Comparison of ENCODE assay signal across 1 cellular context in the genomic region with DNA sequence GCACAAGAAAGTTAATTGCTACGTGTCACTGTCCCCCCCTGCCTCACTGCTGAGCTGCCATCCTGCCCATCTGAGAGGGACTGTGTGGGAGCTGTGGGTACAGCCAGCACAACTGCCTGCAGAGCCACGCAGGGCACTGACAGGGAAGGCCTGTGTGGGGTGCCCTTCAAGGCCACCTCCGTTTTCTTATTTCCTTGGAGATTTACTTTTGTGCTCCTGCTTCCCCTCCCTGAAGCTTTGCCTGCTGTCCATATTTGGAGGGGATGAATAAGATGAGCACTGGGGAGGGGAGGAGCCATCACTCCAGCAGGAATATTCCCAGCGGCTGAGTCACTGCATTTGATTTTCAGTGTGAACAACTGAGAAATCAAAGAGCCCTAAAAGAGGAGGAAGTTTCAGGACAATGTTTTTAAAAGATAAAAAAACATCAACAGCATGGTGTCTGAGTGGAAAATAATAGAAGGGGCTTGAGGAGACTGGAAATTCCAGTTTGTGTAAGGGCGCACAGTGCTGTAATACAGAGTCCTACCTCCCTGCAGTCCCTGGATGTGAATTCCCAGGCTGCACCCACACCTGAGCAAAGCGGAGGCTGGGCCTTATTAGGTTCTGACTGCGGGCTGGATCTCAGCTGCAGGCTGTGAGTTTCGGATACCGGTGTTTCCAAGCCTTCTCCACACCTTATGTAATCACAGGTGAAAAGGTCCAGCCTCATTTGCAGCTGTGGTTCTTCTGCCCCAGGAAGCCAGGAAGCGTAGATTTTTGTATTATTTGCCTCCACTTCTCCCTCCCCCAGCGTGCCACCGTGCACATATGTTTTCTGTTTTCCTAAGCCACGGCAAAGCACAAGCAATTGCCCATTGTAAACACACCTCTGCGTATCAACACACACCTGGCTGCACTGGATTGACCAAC.
TF ChIP-seq lines count a peak whose summit lies in the region.

No MANE protein-coding gene starts in this region.

TF ChIP-seq in HCT116, 20 proteins besides CTCF, POLR2A, EP300 and RAD21 (continued from another document):
- TF ChIP-seq, protein P1, sequence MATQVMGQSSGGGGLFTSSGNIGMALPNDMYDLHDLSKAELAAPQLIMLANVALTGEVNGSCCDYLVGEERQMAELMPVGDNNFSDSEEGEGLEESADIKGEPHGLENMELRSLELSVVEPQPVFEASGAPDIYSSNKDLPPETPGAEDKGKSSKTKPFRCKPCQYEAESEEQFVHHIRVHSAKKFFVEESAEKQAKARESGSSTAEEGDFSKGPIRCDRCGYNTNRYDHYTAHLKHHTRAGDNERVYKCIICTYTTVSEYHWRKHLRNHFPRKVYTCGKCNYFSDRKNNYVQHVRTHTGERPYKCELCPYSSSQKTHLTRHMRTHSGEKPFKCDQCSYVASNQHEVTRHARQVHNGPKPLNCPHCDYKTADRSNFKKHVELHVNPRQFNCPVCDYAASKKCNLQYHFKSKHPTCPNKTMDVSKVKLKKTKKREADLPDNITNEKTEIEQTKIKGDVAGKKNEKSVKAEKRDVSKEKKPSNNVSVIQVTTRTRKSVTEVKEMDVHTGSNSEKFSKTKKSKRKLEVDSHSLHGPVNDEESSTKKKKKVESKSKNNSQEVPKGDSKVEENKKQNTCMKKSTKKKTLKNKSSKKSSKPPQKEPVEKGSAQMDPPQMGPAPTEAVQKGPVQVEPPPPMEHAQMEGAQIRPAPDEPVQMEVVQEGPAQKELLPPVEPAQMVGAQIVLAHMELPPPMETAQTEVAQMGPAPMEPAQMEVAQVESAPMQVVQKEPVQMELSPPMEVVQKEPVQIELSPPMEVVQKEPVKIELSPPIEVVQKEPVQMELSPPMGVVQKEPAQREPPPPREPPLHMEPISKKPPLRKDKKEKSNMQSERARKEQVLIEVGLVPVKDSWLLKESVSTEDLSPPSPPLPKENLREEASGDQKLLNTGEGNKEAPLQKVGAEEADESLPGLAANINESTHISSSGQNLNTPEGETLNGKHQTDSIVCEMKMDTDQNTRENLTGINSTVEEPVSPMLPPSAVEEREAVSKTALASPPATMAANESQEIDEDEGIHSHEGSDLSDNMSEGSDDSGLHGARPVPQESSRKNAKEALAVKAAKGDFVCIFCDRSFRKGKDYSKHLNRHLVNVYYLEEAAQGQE (IDR thresholded peaks at IDR 0.05; ENCODE audit: low read depth) = no peak
- TF ChIP-seq ZFX (IDR thresholded peaks at IDR 0.05) (no peak), SRF (IDR thresholded peaks at IDR 0.05; ENCODE audit: low read depth) (peak; percentile 87)
- TF ChIP-seq, protein P2, sequence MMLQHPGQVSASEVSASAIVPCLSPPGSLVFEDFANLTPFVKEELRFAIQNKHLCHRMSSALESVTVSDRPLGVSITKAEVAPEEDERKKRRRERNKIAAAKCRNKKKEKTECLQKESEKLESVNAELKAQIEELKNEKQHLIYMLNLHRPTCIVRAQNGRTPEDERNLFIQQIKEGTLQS (IDR thresholded peaks at IDR 0.05) = no peak
